Comparison of ENCODE assay signal across 22 cellular contexts in genomic region chr12:132111641-132112304, GRCh38. TPM values are rescaled to one million over a fixed set of nuclear protein-coding genes. Genes with fewer than 3 reads are reported as not detected.
A peak's percentile ranks its signal among the peaks of the same experiment; 100 is the strongest.
DNase-seq lines count a peak whose midpoint lies in the region; ATAC-seq and TF ChIP-seq lines count a peak whose summit lies in the region.
"Had no signal": no experiment of that assay in that cellular context is flagged by ENCODE, and none has a peak within 500 bp of the region (broad histone marks: within the 10 kb centered on the region; RNA-seq: fewer than 3 reads in every experiment).

No MANE protein-coding gene starts in this region.

- H3K36me3 ChIP-seq in NT2/D1 (ENCODE audit: insufficient read depth, insufficient read length, low read length) (peaks cover 66% of the 10 kb centered on the region), sigmoid colon (peaks cover 15 to 81% (median 32%) of the 10 kb centered on the region in 4 donors), WERI-Rb-1 (peaks cover 40% of the 10 kb centered on the region)

- H3T11ph ChIP-seq in H9 (ENCODE audit: low read length) = no peak overlapping the region

- no CpG with 5 or more reads among the region's 19 CpGs for WGBS in H9 (ENCODE audit: extremely low coverage, insufficient read length, low lambda C conversion rate)
- WGBS in sigmoid colon, 2 donors = 90 to 92% methylated on average over 19 of the region's 19 CpGs

- H3K79me2 ChIP-seq in H9 (ENCODE audit: insufficient read depth, low read length) = no peaks in the 10 kb centered on the region

- no peak overlapping the region for H3K9ac ChIP-seq in H9 (ENCODE audit: extremely low read depth, insufficient read length, low read length)
- peak overlapping the region; percentile 24 for H3K9ac ChIP-seq in NT2/D1 (ENCODE audit: insufficient read length, low read depth)
- H3K9ac ChIP-seq: GM23248, SK-N-SH had no signal

- no peak overlapping the region; a peak in 1 of 5 replicates for H3K4me3 Mint-ChIP-seq in H9
- no peak overlapping the region for H3K4me3 Mint-ChIP-seq in memory B cell
- H3K4me3 Mint-ChIP-seq: HFFc6 had no signal

- H3K4ac ChIP-seq in H9 (ENCODE audit: low read depth, low read length) = no peak overlapping the region

- H4K8ac ChIP-seq in H9 (replicated peaks; ENCODE audit: insufficient read length, low read depth, low read length) = no peak overlapping the region

- H3K4me1 Mint-ChIP-seq in H9 (peaks cover 0 to 12% of the 10 kb centered on the region in 2 experiments; a peak in 3 of 4 replicates), memory B cell (peaks cover 2% of the 10 kb centered on the region)

- no peaks in the 10 kb centered on the region for H3K79me1 ChIP-seq in H9 (ENCODE audit: insufficient read depth, low read depth, low read length, poor library complexity, severe bottlenecking)

- ATAC-seq in memory B cell (ENCODE audit: low read depth) (no peak), GM19463 (IDR thresholded peaks at IDR 0.05; ENCODE audit: unreplicated experiment) (no peak), HG03175 (IDR thresholded peaks at IDR 0.05; ENCODE audit: unreplicated experiment) (no peak)
- ATAC-seq: PC-3 had no signal

- H3K9me3 ChIP-seq in H9 (ENCODE audit: control insufficient read depth, low read depth, low read length) (no peaks in the 10 kb centered on the region), NT2/D1 (ENCODE audit: insufficient read depth, low read length) (no peaks in the 10 kb centered on the region), sigmoid colon (no peaks in the 10 kb centered on the region), WERI-Rb-1 (ENCODE audit: severe bottlenecking) (no peaks in the 10 kb centered on the region)
- H3K9me3 ChIP-seq: SK-N-SH had no signal

- no peak for TF ChIP-seq EP300 in sigmoid colon (IDR thresholded peaks at IDR 0.05)

- H3K27me3 Mint-ChIP-seq in H9 (ENCODE audit: low read depth) = no peaks in the 10 kb centered on the region
- no peaks in the 10 kb centered on the region for H3K27me3 Mint-ChIP-seq in memory B cell

- no peak for TF ChIP-seq CTCF in H9 (conservative IDR thresholded peaks at IDR 0.05)
- no peak for TF ChIP-seq CTCF in sigmoid colon (IDR thresholded peaks at IDR 0.05)
- TF ChIP-seq CTCF in WERI-Rb-1 (IDR thresholded peaks at IDR 0.05; ENCODE audit: low read depth, low read length) = no peak

- H2BK5ac ChIP-seq in H9 (ENCODE audit: insufficient read length, low read length) = no peak overlapping the region

- H3K27me3 ChIP-seq in H9 (ENCODE audit: insufficient read depth, low read length) (no peaks in the 10 kb centered on the region), NT2/D1 (ENCODE audit: insufficient read depth, insufficient read length) (no peaks in the 10 kb centered on the region), sigmoid colon (no peaks in the 10 kb centered on the region), WERI-Rb-1 (ENCODE audit: insufficient read depth, low read depth, severe bottlenecking) (no peaks in the 10 kb centered on the region)

- H2BK15ac ChIP-seq in H9 (ENCODE audit: low read depth, low read length) = no peak overlapping the region

- H3K36me3 Mint-ChIP-seq in H9 (ENCODE audit: insufficient read depth in 1 of 3, low read depth in 3 of 3) (peaks cover 31 to 58% (median 44%) of the 10 kb centered on the region in 3 experiments; a peak in 6 of 7 replicates), memory B cell (peaks cover 20% of the 10 kb centered on the region)

- no peak overlapping the region for H2AFZ ChIP-seq in H9 (ENCODE audit: low read length)
- H2AFZ ChIP-seq: GM23248 had no signal

- no peak overlapping the region for H3K4me3 ChIP-seq in NT2/D1 (ENCODE audit: insufficient read length, low read depth)
- H3K4me3 ChIP-seq in sigmoid colon = no peak overlapping the region
- no peak overlapping the region for H3K4me3 ChIP-seq in WERI-Rb-1 (ENCODE audit: low read depth, low read length)
- H3K4me3 ChIP-seq: GM23248 had no signal

- no peak overlapping the region for H3K27ac ChIP-seq in H9 (ENCODE audit: insufficient read length, low read depth, low read length)
- no peak overlapping the region for H3K27ac ChIP-seq in sigmoid colon
- no peak overlapping the region for H3K27ac ChIP-seq in WERI-Rb-1
- H3K27ac ChIP-seq: GM23248, HL-60 had no signal

- no peak overlapping the region for H3K18ac ChIP-seq in H9 (ENCODE audit: insufficient read length, low read depth, low read length)

- H3K23ac ChIP-seq in H9 (ENCODE audit: insufficient read length, low read depth, low read length) = no peak overlapping the region

- no peak overlapping the region for H2AK5ac ChIP-seq in H9 (ENCODE audit: insufficient read length, low read length)

- H2BK120ac ChIP-seq in H9 (ENCODE audit: low read depth, low read length, poor library complexity, severe bottlenecking) = no peak overlapping the region

- TF ChIP-seq POLR2A in sigmoid colon (IDR thresholded peaks at IDR 0.05) = no peak

- H4K5ac ChIP-seq in H9 (ENCODE audit: insufficient read length, low read depth, low read length) = peak overlapping the region; percentile 55

- H2BK20ac ChIP-seq in H9 (ENCODE audit: low read depth, low read length, poor library complexity, severe bottlenecking) = no peak overlapping the region

- no peak overlapping the region for H3K27ac Mint-ChIP-seq in H9
- peak overlapping the region; percentile 53 for H3K27ac Mint-ChIP-seq in memory B cell
- H3K27ac Mint-ChIP-seq: HFFc6 had no signal

- DNase-seq in H9 = no peak
- no peak for DNase-seq in NT2/D1 (ENCODE audit: low read depth, low spot score)
- DNase-seq in memory B cell (ENCODE audit: low spot score in 2 of 2) = no peak
- DNase-seq in sigmoid colon = peak; percentile 58
- DNase-seq in WERI-Rb-1 = no peak
- DNase-seq: DMS153, GM23248, H7, HFFc6, NCI-H1092 treated with DMSO at 0.1 percent for 48 hours, NCI-H1436, NCI-H187, NCI-H2081 treated with DMSO at 0.1 percent for 48 hours, NCI-H2171 treated with DMSO at 0.1 percent for 48 hours, NCI-H524 treated with DMSO at 0.1 percent for 48 hours, NCI-H774, PC-3, SK-N-SH, SW 1271 had no signal

- intact Hi-C loops in sigmoid colon (cut with DNase I) = no loop called here

- H3K23me2 ChIP-seq in H9 (ENCODE audit: insufficient read length, low read depth, low read length, poor library complexity, severe bottlenecking) = no peaks in the 10 kb centered on the region

- no peak overlapping the region for H3K4me2 ChIP-seq in H9 (ENCODE audit: insufficient read depth, insufficient read length, low read length)
- H3K4me2 ChIP-seq: SK-N-SH had no signal

- no peak overlapping the region for H3K56ac ChIP-seq in H9 (ENCODE audit: insufficient read length, low read depth, low read length)

- H2BK12ac ChIP-seq in H9 (ENCODE audit: insufficient read length, low read depth, low read length) = no peak overlapping the region

- H3K9me3 Mint-ChIP-seq in H9 (no peaks in the 10 kb centered on the region), memory B cell (no peaks in the 10 kb centered on the region)
- H3K9me3 Mint-ChIP-seq: HFFc6 had no signal

- H3K4me1 ChIP-seq in H9 (ENCODE audit: insufficient read depth, low read length) (no peaks in the 10 kb centered on the region), NT2/D1 (ENCODE audit: insufficient read depth, insufficient read length) (peaks cover 4% of the 10 kb centered on the region), sigmoid colon (peaks cover 0 to 8% (median under 1%) of the 10 kb centered on the region in 4 donors)

- no peak overlapping the region for H4K91ac ChIP-seq in H9 (ENCODE audit: insufficient read length, low read depth, low read length)

- no peaks in the 10 kb centered on the region for H4K20me1 ChIP-seq in H9 (ENCODE audit: control insufficient read depth, insufficient read depth, insufficient read length)

- no peak overlapping the region; the same call in 1 of the 2 replicates for H3K14ac ChIP-seq in H9 (ENCODE audit: insufficient read depth, low read length)

RNA-seq across cellular contexts. Expression of gene DDX51, which starts 32.3 kb away (rescaled TPM):
- total RNA-seq in H9 (2021) = 37.9 and 38.0 TPM in 2 replicates
- total RNA-seq in sigmoid colon = 10 to 100 TPM in 1 of 4 donors, 1 to 10 TPM in 3; 6.8 to 13.7 (median 8.5) TPM
- polyA plus RNA-seq in sigmoid colon = 10 to 100 TPM in 1 of 3 donors, 1 to 10 TPM in 2; 3.9 to 22.4 (median 4.8) TPM

RNA-seq across cellular contexts. Expression of gene NOC4L, which starts 32.5 kb away (rescaled TPM):
- total RNA-seq in H9 (2021) (36.5 and 36.9 TPM in 2 replicates), sigmoid colon (1 to 10 TPM; 5.4 to 9.4 (median 7.5) TPM)
- 10 to 100 TPM; 11.4 to 34.9 (median 13.2) TPM for polyA plus RNA-seq in sigmoid colon
